In genomic region chr1:210250998-210251679, GRCh38 we compare ENCODE assay signal across 8 cellular contexts. TPM values are rescaled to one million over a fixed set of nuclear protein-coding genes. Genes with fewer than 3 reads are reported as not detected.
DNase-seq lines count a peak whose midpoint lies in the region; ATAC-seq and TF ChIP-seq lines count a peak whose summit lies in the region.

No MANE protein-coding gene starts in this region.

- no peak overlapping the region for H3K9ac ChIP-seq in neural progenitor cell

- H3K27me3 Mint-ChIP-seq in activated CD4-positive, alpha-beta memory T cell treated with anti-CD3 and anti-CD28 coated beads for 36 hours = peaks cover 66% of the 10 kb centered on the region
- H3K27me3 Mint-ChIP-seq in activated CD4-positive, alpha-beta memory T cell treated with anti-CD3 and anti-CD28 coated beads, Interleukin-2, amount 10 ng/mL, durations not matched to agents 7 days and 5 days = peaks cover 72% of the 10 kb centered on the region
- peaks cover 11% of the 10 kb centered on the region for H3K27me3 Mint-ChIP-seq in neural progenitor cell (ENCODE audit: insufficient read depth, low read depth)

- H3K4me1 Mint-ChIP-seq in activated CD4-positive, alpha-beta memory T cell treated with anti-CD3 and anti-CD28 coated beads for 36 hours (ENCODE audit: low read depth) = peaks cover 23% of the 10 kb centered on the region
- peaks cover 13% of the 10 kb centered on the region for H3K4me1 Mint-ChIP-seq in activated CD4-positive, alpha-beta memory T cell treated with anti-CD3 and anti-CD28 coated beads, Interleukin-2, amount 10 ng/mL, durations not matched to agents 7 days and 5 days
- H3K4me1 Mint-ChIP-seq in neural progenitor cell = peaks cover 32% of the 10 kb centered on the region

- H3K79me2 ChIP-seq in neural progenitor cell (ENCODE audit: low read depth) = no peaks in the 10 kb centered on the region

- ATAC-seq in HG03442 (IDR thresholded peaks at IDR 0.05; ENCODE audit: unreplicated experiment) (no peak), HG02981 (IDR thresholded peaks at IDR 0.05; ENCODE audit: unreplicated experiment) (no peak)

- H3K36me3 ChIP-seq in neural progenitor cell = no peaks in the 10 kb centered on the region

- POLR2A ChIA-PET in activated CD4-positive, alpha-beta memory T cell treated with anti-CD3 and anti-CD28 coated beads for 36 hours (lab: Charles Lee) = interaction anchor here (0.7 kb wide), 1 partner anchor 123 kb away, joined by 4 read pairs; no protein-coding TSS in a partner anchor
- POLR2A ChIA-PET in activated CD4-positive, alpha-beta memory T cell treated with anti-CD3 and anti-CD28 coated beads, Interleukin-2, amount 10 ng/mL, durations not matched to agents 7 days and 5 days (lab: Charles Lee) = no interaction called here

- H3K4me2 ChIP-seq in neural progenitor cell = peak overlapping the region; percentile 96

- peak overlapping the region; percentile 76 for H2AFZ ChIP-seq in neural progenitor cell (replicated peaks)

- no peaks in the 10 kb centered on the region for H4K20me1 ChIP-seq in neural progenitor cell (ENCODE audit: low read depth)

- H3K27ac ChIP-seq in neural progenitor cell = no peak overlapping the region

- no peaks in the 10 kb centered on the region for H3K36me3 Mint-ChIP-seq in activated CD4-positive, alpha-beta memory T cell treated with anti-CD3 and anti-CD28 coated beads for 36 hours
- no peaks in the 10 kb centered on the region for H3K36me3 Mint-ChIP-seq in activated CD4-positive, alpha-beta memory T cell treated with anti-CD3 and anti-CD28 coated beads, Interleukin-2, amount 10 ng/mL, durations not matched to agents 7 days and 5 days (ENCODE audit: low read depth)
- H3K36me3 Mint-ChIP-seq in neural progenitor cell = no peaks in the 10 kb centered on the region

- no peak overlapping the region for H3K27ac Mint-ChIP-seq in activated CD4-positive, alpha-beta memory T cell treated with anti-CD3 and anti-CD28 coated beads for 36 hours
- H3K27ac Mint-ChIP-seq in activated CD4-positive, alpha-beta memory T cell treated with anti-CD3 and anti-CD28 coated beads, Interleukin-2, amount 10 ng/mL, durations not matched to agents 7 days and 5 days = no peak overlapping the region
- peak overlapping the region; percentile 90 for H3K27ac Mint-ChIP-seq in neural progenitor cell

- DNase-seq in activated CD4-positive, alpha-beta memory T cell treated with anti-CD3 and anti-CD28 coated beads for 36 hours = peak; percentile 50
- DNase-seq in activated CD4-positive, alpha-beta memory T cell treated with anti-CD3 and anti-CD28 coated beads, Interleukin-2, amount 10 ng/mL, durations not matched to agents 7 days and 5 days = no peak
- DNase-seq in NCI-H187 (lab: John Stamatoyannopoulos, UW) (peak; percentile 18 to 66), foreskin fibroblast (peak in 1 of 2 donors; percentile 75), neural progenitor cell (ENCODE audit: low spot score) (peak; percentile 86)
- peak; percentile 17 to 31 for DNase-seq in activated CD4-positive, alpha-beta T cell treated with anti-CD3 and anti-CD28 coated beads, Interleukin-2, amount 50 U/mL, for 48 hours

- H3K4me3 ChIP-seq in foreskin fibroblast (ENCODE audit: low read depth in 1 of 2, low read length in 2 of 2) = peak overlapping the region; percentile 41 to 46
- peak overlapping the region; percentile 61 for H3K4me3 ChIP-seq in neural progenitor cell

- H3K9me3 ChIP-seq in neural progenitor cell (ENCODE audit: low read depth) = no peaks in the 10 kb centered on the region

- TF ChIP-seq CTCF in foreskin fibroblast (IDR thresholded peaks at IDR 0.05; ENCODE audit: low read depth, low read length) = no peak
- no peak for TF ChIP-seq CTCF in neural progenitor cell (IDR thresholded peaks at IDR 0.05)

- H3K9me3 Mint-ChIP-seq in activated CD4-positive, alpha-beta memory T cell treated with anti-CD3 and anti-CD28 coated beads for 36 hours = no peaks in the 10 kb centered on the region
- no peaks in the 10 kb centered on the region for H3K9me3 Mint-ChIP-seq in activated CD4-positive, alpha-beta memory T cell treated with anti-CD3 and anti-CD28 coated beads, Interleukin-2, amount 10 ng/mL, durations not matched to agents 7 days and 5 days
- no peaks in the 10 kb centered on the region for H3K9me3 Mint-ChIP-seq in neural progenitor cell

- H3K27me3 ChIP-seq in neural progenitor cell = peaks cover 41% of the 10 kb centered on the region

- peaks cover 28% of the 10 kb centered on the region for H3K4me1 ChIP-seq in neural progenitor cell

- peak overlapping the region; percentile 38 for H3K4me3 Mint-ChIP-seq in activated CD4-positive, alpha-beta memory T cell treated with anti-CD3 and anti-CD28 coated beads for 36 hours
- H3K4me3 Mint-ChIP-seq in activated CD4-positive, alpha-beta memory T cell treated with anti-CD3 and anti-CD28 coated beads, Interleukin-2, amount 10 ng/mL, durations not matched to agents 7 days and 5 days = no peak overlapping the region
- peak overlapping the region; percentile 88 for H3K4me3 Mint-ChIP-seq in neural progenitor cell

- peaks cover 41% of the 10 kb centered on the region for H3F3A ChIP-seq in neural progenitor cell (ENCODE audit: low read depth)

- intact Hi-C loops in activated CD4-positive, alpha-beta memory T cell treated with anti-CD3 and anti-CD28 coated beads for 36 hours (cut with micrococcal nuclease) = loop anchor here (2.0 to 5.0 kb wide), 2 partner anchors 16 to 61 kb away; no protein-coding TSS in a partner anchor

- CTCF ChIA-PET in activated CD4-positive, alpha-beta memory T cell treated with anti-CD3 and anti-CD28 coated beads for 36 hours (lab: Charles Lee) = no interaction called here
- CTCF ChIA-PET in activated CD4-positive, alpha-beta memory T cell treated with anti-CD3 and anti-CD28 coated beads, Interleukin-2, amount 10 ng/mL, durations not matched to agents 7 days and 5 days (lab: Charles Lee) = no interaction called here

RNA-seq across cellular contexts. Expression of gene SERTAD4, which starts 18.5 kb away (rescaled TPM):
- not detected for total RNA-seq in activated CD4-positive, alpha-beta memory T cell treated with anti-CD3 and anti-CD28 coated beads for 36 hours
- total RNA-seq in activated CD4-positive, alpha-beta memory T cell treated with anti-CD3 and anti-CD28 coated beads, Interleukin-2, amount 10 ng/mL, durations not matched to agents 7 days and 5 days = not detected
- total RNA-seq in neural progenitor cell (ENCODE audit: low replicate concordance) = 2.5 and 2.8 TPM in 2 replicates
